9 cellular contexts compared by ENCODE assay signal in the genomic region with DNA sequence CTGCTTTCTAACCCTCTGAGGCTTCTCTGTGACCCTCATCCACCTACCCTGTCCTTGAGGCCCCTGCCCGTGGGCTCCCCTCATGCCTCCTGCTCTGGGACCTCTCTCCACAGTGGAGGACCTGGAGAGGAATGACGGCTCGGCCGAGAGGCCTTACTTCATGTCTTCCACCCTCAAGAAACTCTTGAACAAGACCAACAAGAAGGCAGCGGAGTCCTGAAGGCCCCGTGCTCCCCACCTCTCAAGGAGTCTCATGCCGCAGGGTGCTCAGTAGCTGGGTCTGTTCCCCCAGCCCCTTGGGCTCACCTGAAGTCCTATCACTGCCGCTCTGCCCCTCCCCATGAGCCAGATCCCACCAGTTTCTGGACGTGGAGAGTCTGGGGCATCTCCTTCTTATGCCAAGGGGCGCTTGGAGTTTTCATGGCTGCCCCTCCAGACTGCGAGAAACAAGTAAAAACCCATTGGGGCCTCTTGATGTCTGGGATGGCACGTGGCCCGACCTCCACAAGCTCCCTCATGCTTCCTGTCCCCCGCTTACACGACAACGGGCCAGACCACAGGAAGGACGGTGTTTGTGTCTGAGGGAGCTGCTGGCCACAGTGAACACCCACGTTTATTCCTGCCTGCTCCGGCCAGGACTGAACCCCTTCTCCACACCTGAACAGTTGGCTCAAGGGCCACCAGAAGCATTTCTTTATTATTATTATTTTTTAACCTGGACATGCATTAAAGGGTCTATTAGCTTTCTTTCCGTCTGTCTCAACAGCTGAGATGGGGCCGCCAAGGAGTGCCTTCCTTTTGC. TPM values are rescaled to one million over a fixed set of nuclear protein-coding genes. Genes with fewer than 3 reads are reported as not detected.
DNase-seq lines count a peak whose midpoint lies in the region; ATAC-seq and TF ChIP-seq lines count a peak whose summit lies in the region.
"Had no signal": no experiment of that assay in that cellular context is flagged by ENCODE, and none has a peak within 500 bp of the region (broad histone marks: within the 10 kb centered on the region; RNA-seq: fewer than 3 reads in every experiment).

No MANE protein-coding gene starts in this region.

- no peaks in the 10 kb centered on the region for H3K9me3 Mint-ChIP-seq in activated naive CD4-positive, alpha-beta T cell treated with anti-CD3 and anti-CD28 coated beads for 36 hours
- H3K9me3 Mint-ChIP-seq in activated T-helper 2 cell treated with anti-CD3 and anti-CD28 coated beads, Interferon-gamma antibody, Interleukin-2, Interleukin-4, amounts not matched to agents 10 μg/mL and 5 μg/mL and 100 μg/mL, durations not matched to agents 14 hours and 24 hours and 36 hours, result no peaks in the 10 kb centered on the region
- H3K9me3 Mint-ChIP-seq in activated CD8-positive, alpha-beta memory T cell treated with anti-CD3 and anti-CD28 coated beads, Interleukin-2, amount 10 ng/mL, durations not matched to agents 7 days and 5 days (ENCODE audit: low read depth), result no peaks in the 10 kb centered on the region

- TF ChIP-seq POLR2A in thyroid gland (IDR thresholded peaks at IDR 0.05), result no peak

- CTCF ChIA-PET in activated naive CD4-positive, alpha-beta T cell treated with anti-CD3 and anti-CD28 coated beads for 36 hours (lab: Charles Lee), result interaction anchor here (0.7 to 8.2 kb wide), 13 partner anchors 9 to 286 kb away, joined by 3 to 251 read pairs (median 3); a partner anchor contains a TSS
- CTCF ChIA-PET in GM10248 (lab: Yijun Ruan, JAX), result interaction anchor here (0.8 to 14.8 kb wide), 25 partner anchors 8 to 227 kb away, joined by 3 to 340 read pairs (median 8); a partner anchor contains a TSS
- CTCF ChIA-PET in activated CD8-positive, alpha-beta memory T cell treated with anti-CD3 and anti-CD28 coated beads, Interleukin-2, amount 10 ng/mL, durations not matched to agents 7 days and 5 days (lab: Charles Lee), result interaction anchor here (0.8 to 10.8 kb wide), 17 partner anchors 9 to 160 kb away, joined by 3 to 281 read pairs (median 8); a partner anchor contains a TSS

- H3K79me2 ChIP-seq in GM23248 (ENCODE audit: insufficient read depth), result no peaks in the 10 kb centered on the region

- peak overlapping the region; percentile 37 for H3K27ac Mint-ChIP-seq in activated naive CD4-positive, alpha-beta T cell treated with anti-CD3 and anti-CD28 coated beads for 36 hours
- peak overlapping the region; percentile 8 for H3K27ac Mint-ChIP-seq in activated T-helper 2 cell treated with anti-CD3 and anti-CD28 coated beads, Interferon-gamma antibody, Interleukin-2, Interleukin-4, amounts not matched to agents 10 μg/mL and 5 μg/mL and 100 μg/mL, durations not matched to agents 14 hours and 24 hours and 36 hours
- no peak overlapping the region for H3K27ac Mint-ChIP-seq in activated CD8-positive, alpha-beta memory T cell treated with anti-CD3 and anti-CD28 coated beads, Interleukin-2, amount 10 ng/mL, durations not matched to agents 7 days and 5 days

- POLR2A ChIA-PET in GM10248 (lab: Yijun Ruan, JAX), result no interaction called here

- no peak overlapping the region for H3K4me3 Mint-ChIP-seq in activated naive CD4-positive, alpha-beta T cell treated with anti-CD3 and anti-CD28 coated beads for 36 hours
- no peak overlapping the region for H3K4me3 Mint-ChIP-seq in activated T-helper 2 cell treated with anti-CD3 and anti-CD28 coated beads, Interferon-gamma antibody, Interleukin-2, Interleukin-4, amounts not matched to agents 10 μg/mL and 5 μg/mL and 100 μg/mL, durations not matched to agents 14 hours and 24 hours and 36 hours (ENCODE audit: low read depth)
- no peak overlapping the region for H3K4me3 Mint-ChIP-seq in activated CD8-positive, alpha-beta memory T cell treated with anti-CD3 and anti-CD28 coated beads, Interleukin-2, amount 10 ng/mL, durations not matched to agents 7 days and 5 days

- no peak overlapping the region for H3K9ac ChIP-seq in GM23248

- DNase-seq in activated naive CD4-positive, alpha-beta T cell treated with anti-CD3 and anti-CD28 coated beads for 36 hours, result no peak
- no peak for DNase-seq in activated naive CD4-positive, alpha-beta T cell treated with anti-CD3 and anti-CD28 coated beads, Interleukin-2, amount 50 U/mL, for 16 hours
- no peak for DNase-seq in activated T-helper 2 cell treated with anti-CD3 and anti-CD28 coated beads, Interferon-gamma antibody, Interleukin-2, Interleukin-4, amounts not matched to agents 10 μg/mL and 5 μg/mL and 100 μg/mL, durations not matched to agents 14 hours and 24 hours and 36 hours (ENCODE audit: low spot score)
- DNase-seq in thyroid gland, result peak; percentile 71 to 82
- DNase-seq in GM23248, result no peak
- DNase-seq in GM10248 (ENCODE audit: extremely low spot score), result no peak
- DNase-seq in activated CD8-positive, alpha-beta memory T cell treated with anti-CD3 and anti-CD28 coated beads, Interleukin-2, amount 10 ng/mL, durations not matched to agents 7 days and 5 days, result no peak

- H3K27me3 Mint-ChIP-seq in activated naive CD4-positive, alpha-beta T cell treated with anti-CD3 and anti-CD28 coated beads for 36 hours (ENCODE audit: low read depth), result no peaks in the 10 kb centered on the region
- no peaks in the 10 kb centered on the region for H3K27me3 Mint-ChIP-seq in activated T-helper 2 cell treated with anti-CD3 and anti-CD28 coated beads, Interferon-gamma antibody, Interleukin-2, Interleukin-4, amounts not matched to agents 10 μg/mL and 5 μg/mL and 100 μg/mL, durations not matched to agents 14 hours and 24 hours and 36 hours (ENCODE audit: low read depth)
- H3K27me3 Mint-ChIP-seq in activated CD8-positive, alpha-beta memory T cell treated with anti-CD3 and anti-CD28 coated beads, Interleukin-2, amount 10 ng/mL, durations not matched to agents 7 days and 5 days, result no peaks in the 10 kb centered on the region

- peak overlapping the region; percentile 76 for H3K27ac ChIP-seq in mesodermal cell (ENCODE audit: low read depth, low read length, severe bottlenecking)
- H3K27ac ChIP-seq in thyroid gland, result peak overlapping the region; percentile 82 to 89 (median 83)
- no peak overlapping the region for H3K27ac ChIP-seq in GM23248

- WGBS in mesodermal cell (ENCODE audit: insufficient coverage in 2 of 2), 2 experiments, result 93 to 94% methylated on average over 18 of the region's 21 CpGs
- WGBS in thyroid gland, 2 donors, result 21 to 22% methylated on average over 19 to 21 of the region's 21 CpGs
- 70 to 72% methylated on average over 21 of the region's 21 CpGs for WGBS in GM23248 (ENCODE audit: low coverage in 1 of 2, low lambda C conversion rate in 2 of 2, missing lambda C conversion rate in 2 of 2), 2 experiments

- H3K36me3 ChIP-seq in mesodermal cell (ENCODE audit: control insufficient read depth, insufficient read depth, low read length) (peaks cover 45% of the 10 kb centered on the region), thyroid gland (peaks cover 11% of the 10 kb centered on the region in 2 donors), GM23248 (ENCODE audit: low read depth) (no peaks in the 10 kb centered on the region)

- H3K4me2 ChIP-seq in GM23248 (ENCODE audit: unreplicated experiment), result no peak overlapping the region

- H3K36me3 Mint-ChIP-seq in activated naive CD4-positive, alpha-beta T cell treated with anti-CD3 and anti-CD28 coated beads for 36 hours (ENCODE audit: low read depth), result peaks cover 14% of the 10 kb centered on the region
- H3K36me3 Mint-ChIP-seq in activated T-helper 2 cell treated with anti-CD3 and anti-CD28 coated beads, Interferon-gamma antibody, Interleukin-2, Interleukin-4, amounts not matched to agents 10 μg/mL and 5 μg/mL and 100 μg/mL, durations not matched to agents 14 hours and 24 hours and 36 hours (ENCODE audit: low read depth), result peaks cover 34% of the 10 kb centered on the region
- peaks cover 5% of the 10 kb centered on the region for H3K36me3 Mint-ChIP-seq in activated CD8-positive, alpha-beta memory T cell treated with anti-CD3 and anti-CD28 coated beads, Interleukin-2, amount 10 ng/mL, durations not matched to agents 7 days and 5 days

- H3K4me1 ChIP-seq in mesodermal cell (ENCODE audit: control insufficient read depth, insufficient read depth, low read length, poor library complexity, severe bottlenecking) (peaks cover 28% of the 10 kb centered on the region), thyroid gland (peaks cover 29 to 46% of the 10 kb centered on the region in 2 donors), GM23248 (ENCODE audit: insufficient read depth) (no peaks in the 10 kb centered on the region)

- H2AFZ ChIP-seq in GM23248, result no peak overlapping the region

- peaks cover 16% of the 10 kb centered on the region for H3K4me1 Mint-ChIP-seq in activated naive CD4-positive, alpha-beta T cell treated with anti-CD3 and anti-CD28 coated beads for 36 hours (ENCODE audit: low read depth)
- H3K4me1 Mint-ChIP-seq in activated T-helper 2 cell treated with anti-CD3 and anti-CD28 coated beads, Interferon-gamma antibody, Interleukin-2, Interleukin-4, amounts not matched to agents 10 μg/mL and 5 μg/mL and 100 μg/mL, durations not matched to agents 14 hours and 24 hours and 36 hours (ENCODE audit: low read depth), result peaks cover 13% of the 10 kb centered on the region
- peaks cover 4% of the 10 kb centered on the region for H3K4me1 Mint-ChIP-seq in activated CD8-positive, alpha-beta memory T cell treated with anti-CD3 and anti-CD28 coated beads, Interleukin-2, amount 10 ng/mL, durations not matched to agents 7 days and 5 days

- no peaks in the 10 kb centered on the region for H3K9me2 ChIP-seq in GM23248 (ENCODE audit: insufficient read depth)

- no peaks in the 10 kb centered on the region for H3K27me3 ChIP-seq in thyroid gland
- H3K27me3 ChIP-seq in GM23248 (replicated peaks; ENCODE audit: insufficient read depth), result no peaks in the 10 kb centered on the region

- no peak for TF ChIP-seq CTCF in thyroid gland (IDR thresholded peaks at IDR 0.05)
- no peak for TF ChIP-seq CTCF in GM10248 (IDR thresholded peaks at IDR 0.05; ENCODE audit: control extremely low read depth, extremely low read depth, low read depth, missing control alignments)

- no peaks in the 10 kb centered on the region for H4K20me1 ChIP-seq in GM23248 (ENCODE audit: insufficient read depth)

- H3K4me3 ChIP-seq in mesodermal cell (ENCODE audit: extremely low read depth, insufficient read depth, low read length, poor library complexity, severe bottlenecking) (no peak overlapping the region), thyroid gland (replicated peaks in 1 of 3) (no peak overlapping the region), GM23248 (no peak overlapping the region)
- H3K4me3 ChIP-seq: lung had no signal

- H3F3A ChIP-seq in GM23248 (ENCODE audit: insufficient read depth), result no peaks in the 10 kb centered on the region

- H3K9me3 ChIP-seq in mesodermal cell (ENCODE audit: control insufficient read depth, low read length), result no peaks in the 10 kb centered on the region
- H3K9me3 ChIP-seq in thyroid gland, result no peaks in the 10 kb centered on the region
- H3K9me3 ChIP-seq in GM23248 (ENCODE audit: low read depth), result no peaks in the 10 kb centered on the region

- no peak for ATAC-seq in activated CD8-positive, alpha-beta memory T cell treated with anti-CD3 and anti-CD28 coated beads, Interleukin-2, amount 10 ng/mL, durations not matched to agents 7 days and 5 days

- in situ Hi-C loops in GM23248 (cut with MboI), result loop anchor here (5.0 kb wide), 1 partner anchor 61 kb away; no protein-coding TSS in a partner anchor

- intact Hi-C loops in activated naive CD4-positive, alpha-beta T cell treated with anti-CD3 and anti-CD28 coated beads for 36 hours (cut with micrococcal nuclease), result no loop called here
- intact Hi-C loops in activated T-helper 2 cell treated with anti-CD3 and anti-CD28 coated beads, Interferon-gamma antibody, Interleukin-2, Interleukin-4, amounts not matched to agents 10 μg/mL and 5 μg/mL and 100 μg/mL, durations not matched to agents 14 hours and 24 hours and 36 hours (cut with micrococcal nuclease), result no loop called here
- intact Hi-C loops in thyroid gland (cut with DNase I), result no loop called here

RNA-seq across cellular contexts. Expression of a gene that starts 10.8 kb away (rescaled TPM):
- 100 to 1,000 TPM; 399 to 408 TPM for total RNA-seq in activated naive CD4-positive, alpha-beta T cell treated with anti-CD3 and anti-CD28 coated beads for 36 hours
- total RNA-seq in activated T-helper 2 cell treated with anti-CD3 and anti-CD28 coated beads, Interferon-gamma antibody, Interleukin-2, Interleukin-4, amounts not matched to agents 10 μg/mL and 5 μg/mL and 100 μg/mL, durations not matched to agents 14 hours and 24 hours and 36 hours, result 509 and 523 TPM in 2 replicates
- polyA plus RNA-seq in mesodermal cell (2013, experiment 1 of 2), result 241 TPM
- polyA plus RNA-seq in mesodermal cell (2013, experiment 2 of 2), result 216 TPM
- total RNA-seq in thyroid gland, result 100 to 1,000 TPM; 122 to 232 (median 159) TPM
- total RNA-seq in GM23248 (2014; rRNA removed; shearing (Covaris generic)), result 75.5 and 93.2 TPM in 2 replicates
- 80.1 and 81.6 TPM in 2 replicates for polyA plus RNA-seq in GM23248 (2016; fragmentation: Nextera tagmentation; extraction: Ambion mirVana)
- total RNA-seq in activated CD8-positive, alpha-beta memory T cell treated with anti-CD3 and anti-CD28 coated beads, Interleukin-2, amount 10 ng/mL, durations not matched to agents 7 days and 5 days, result 100 to 1,000 TPM; 418 to 431 TPM

RNA-seq across cellular contexts. Expression of a gene that starts 18.0 kb away (rescaled TPM):
- total RNA-seq in activated naive CD4-positive, alpha-beta T cell treated with anti-CD3 and anti-CD28 coated beads for 36 hours, result 10 to 100 TPM; 81.5 to 83.2 TPM
- total RNA-seq in activated T-helper 2 cell treated with anti-CD3 and anti-CD28 coated beads, Interferon-gamma antibody, Interleukin-2, Interleukin-4, amounts not matched to agents 10 μg/mL and 5 μg/mL and 100 μg/mL, durations not matched to agents 14 hours and 24 hours and 36 hours, result 83.0 and 87.4 TPM in 2 replicates
- polyA plus RNA-seq in mesodermal cell (2013, experiment 1 of 2), result 139 TPM
- polyA plus RNA-seq in mesodermal cell (2013, experiment 2 of 2), result 118 TPM
- total RNA-seq in thyroid gland, result 100 to 1,000 TPM in 2 of 4 donors, 10 to 100 TPM in 2; 86.0 to 141 (median 113) TPM
- total RNA-seq in GM23248 (2014; rRNA removed; shearing (Covaris generic)), result 17.4 and 41.1 TPM in 2 replicates
- 44.5 and 48.6 TPM in 2 replicates for polyA plus RNA-seq in GM23248 (2016; fragmentation: Nextera tagmentation; extraction: Ambion mirVana)
- total RNA-seq in activated CD8-positive, alpha-beta memory T cell treated with anti-CD3 and anti-CD28 coated beads, Interleukin-2, amount 10 ng/mL, durations not matched to agents 7 days and 5 days, result 10 to 100 TPM; 83.4 to 86.8 TPM

RNA-seq across cellular contexts. Expression of a gene that starts 56.3 kb away (rescaled TPM):
- not detected for total RNA-seq in activated naive CD4-positive, alpha-beta T cell treated with anti-CD3 and anti-CD28 coated beads for 36 hours
- not detected in 2 replicates for total RNA-seq in activated T-helper 2 cell treated with anti-CD3 and anti-CD28 coated beads, Interferon-gamma antibody, Interleukin-2, Interleukin-4, amounts not matched to agents 10 μg/mL and 5 μg/mL and 100 μg/mL, durations not matched to agents 14 hours and 24 hours and 36 hours
- 3.7 TPM for polyA plus RNA-seq in mesodermal cell (2013, experiment 1 of 2)
- polyA plus RNA-seq in mesodermal cell (2013, experiment 2 of 2), result 4.4 TPM
- 100 to 1,000 TPM in 2 of 4 donors, 10 to 100 TPM in 2; 69.7 to 129 (median 102) TPM for total RNA-seq in thyroid gland
- total RNA-seq in GM23248 (2014; rRNA removed; shearing (Covaris generic)), result not detected in 2 replicates
- polyA plus RNA-seq in GM23248 (2016; fragmentation: Nextera tagmentation; extraction: Ambion mirVana), result not detected in 2 replicates
- not detected for total RNA-seq in activated CD8-positive, alpha-beta memory T cell treated with anti-CD3 and anti-CD28 coated beads, Interleukin-2, amount 10 ng/mL, durations not matched to agents 7 days and 5 days

RNA-seq across cellular contexts. Expression of a gene that starts 57.9 kb away (rescaled TPM):
- total RNA-seq in activated naive CD4-positive, alpha-beta T cell treated with anti-CD3 and anti-CD28 coated beads for 36 hours, result 10 to 100 TPM; 48.9 to 51.3 TPM
- 67.2 and 75.0 TPM in 2 replicates for total RNA-seq in activated T-helper 2 cell treated with anti-CD3 and anti-CD28 coated beads, Interferon-gamma antibody, Interleukin-2, Interleukin-4, amounts not matched to agents 10 μg/mL and 5 μg/mL and 100 μg/mL, durations not matched to agents 14 hours and 24 hours and 36 hours
- 21.9 TPM for polyA plus RNA-seq in mesodermal cell (2013, experiment 1 of 2)
- 14.1 TPM for polyA plus RNA-seq in mesodermal cell (2013, experiment 2 of 2)
- 10 to 100 TPM; 26.2 to 63.3 (median 37.4) TPM for total RNA-seq in thyroid gland
- 33.2 and 42.2 TPM in 2 replicates for total RNA-seq in GM23248 (2014; rRNA removed; shearing (Covaris generic))
- polyA plus RNA-seq in GM23248 (2016; fragmentation: Nextera tagmentation; extraction: Ambion mirVana), result 42.7 and 49.0 TPM in 2 replicates
- total RNA-seq in activated CD8-positive, alpha-beta memory T cell treated with anti-CD3 and anti-CD28 coated beads, Interleukin-2, amount 10 ng/mL, durations not matched to agents 7 days and 5 days, result 10 to 100 TPM; 40.1 to 48.8 TPM

Comparison
In these comparisons a context has a peak if more than half of its experiments do, and no peak if none do; other contexts are left out.
1. DNase-seq: peak in thyroid gland (2 of 2); none in activated naive CD4-positive, alpha-beta T cell treated with anti-CD3 and anti-CD28 coated beads for 36 hours (single experiment), activated naive CD4-positive, alpha-beta T cell treated with anti-CD3 and anti-CD28 coated beads, Interleukin-2, amount 50 U/mL, for 16 hours (single experiment), activated T-helper 2 cell treated with anti-CD3 and anti-CD28 coated beads, Interferon-gamma antibody, Interleukin-2, Interleukin-4, amounts not matched to agents 10 μg/mL and 5 μg/mL and 100 μg/mL, durations not matched to agents 14 hours and 24 hours and 36 hours (single experiment), GM23248 (single experiment), GM10248 (single experiment) and activated CD8-positive, alpha-beta memory T cell treated with anti-CD3 and anti-CD28 coated beads, Interleukin-2, amount 10 ng/mL, durations not matched to agents 7 days and 5 days (single experiment).
2. RNA of a gene that starts 56.3 kb away (total RNA-seq): 69.7 to 129 TPM in thyroid gland; not detected in activated naive CD4-positive, alpha-beta T cell treated with anti-CD3 and anti-CD28 coated beads for 36 hours, not detected in activated CD8-positive, alpha-beta memory T cell treated with anti-CD3 and anti-CD28 coated beads, Interleukin-2, amount 10 ng/mL, durations not matched to agents 7 days and 5 days, not detected in activated T-helper 2 cell treated with anti-CD3 and anti-CD28 coated beads, Interferon-gamma antibody, Interleukin-2, Interleukin-4, amounts not matched to agents 10 μg/mL and 5 μg/mL and 100 μg/mL, durations not matched to agents 14 hours and 24 hours and 36 hours and not detected in GM23248; every median in the first group is over 10 times any median in the second.